8 cellular contexts compared by ENCODE assay signal in the genomic region with DNA sequence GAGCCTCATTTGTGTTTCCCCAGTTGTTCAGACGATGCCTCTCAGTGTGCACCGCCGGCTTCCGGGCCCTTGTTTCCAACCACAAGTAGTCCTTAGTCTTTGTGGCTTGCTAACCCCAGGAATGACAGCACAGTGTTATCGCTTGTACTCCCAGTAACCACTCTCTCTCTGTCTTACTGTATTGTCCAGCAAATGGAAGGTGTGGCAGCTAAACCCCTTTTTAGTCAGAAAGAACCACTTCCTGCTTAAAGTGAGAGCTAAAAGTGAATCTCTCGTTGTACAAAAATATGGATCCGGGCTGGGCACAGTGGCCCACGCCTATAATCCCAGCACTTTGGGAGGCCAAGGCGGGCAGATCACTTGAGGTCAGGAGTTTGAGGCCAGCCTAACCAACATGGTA.
DNase-seq lines count a peak whose midpoint lies in the region; ATAC-seq and TF ChIP-seq lines count a peak whose summit lies in the region.

No MANE protein-coding gene starts in this region.

- no peak overlapping the region for H3K27ac ChIP-seq in OCI-LY7 (ENCODE audit: low read depth, low read length, poor library complexity, severe bottlenecking)
- no peak overlapping the region for H3K27ac ChIP-seq in vagina

- H4K20me1 ChIP-seq in OCI-LY7 (ENCODE audit: insufficient read depth, low read length), result no peaks in the 10 kb centered on the region

- TF ChIP-seq CTCF in astrocyte of the spinal cord (IDR thresholded peaks at IDR 0.05; ENCODE audit: low read depth, low read length), result no peak
- TF ChIP-seq CTCF in OCI-LY7 (conservative IDR thresholded peaks at IDR 0.05; ENCODE audit: low read length), result no peak
- no peak for TF ChIP-seq CTCF in vagina (IDR thresholded peaks at IDR 0.05)

- H3K4me2 ChIP-seq in OCI-LY7 (ENCODE audit: low read length), result no peak overlapping the region

- H3K9me2 ChIP-seq in OCI-LY7 (ENCODE audit: insufficient read depth, low read length), result no peaks in the 10 kb centered on the region

- in situ Hi-C loops in astrocyte of the spinal cord (cut with HindIII; ENCODE audit: low sequenced_read_pairs), result no loop called here

- H3K36me3 ChIP-seq in OCI-LY7 (ENCODE audit: insufficient read depth, low read length) (no peaks in the 10 kb centered on the region), vagina (no peaks in the 10 kb centered on the region)

- H2AFZ ChIP-seq in OCI-LY7 (ENCODE audit: low read length), result no peak overlapping the region

- CTCF ChIA-PET in OCI-LY7 (lab: Charles Lee; ENCODE audit: unreplicated experiment), result no interaction called here

- no TSS peak for BruUV-seq in OCI-LY7 (replicated peaks; lab: Mats Ljungman, UMichigan)

- DNase-seq in T-helper 22 cell (ENCODE audit: low read depth) (peak; percentile 31), astrocyte of the spinal cord (ENCODE audit: low read depth, low spot score) (peak; percentile 77), OCI-LY7 (ENCODE audit: low spot score) (no peak), vagina (ENCODE audit: extremely low spot score in 2 of 2) (no peak), cerebellar nuclear complex (lab: John Stamatoyannopoulos, UW) (no peak)
- DNase-seq in stimulated activated naive CD4-positive, alpha-beta T cell (lab: John Stamatoyannopoulos, UW), result peak in 4 of 6 experiments; percentile 3 to 71 (median 28)

- H3K4me3 ChIP-seq in astrocyte of the spinal cord (ENCODE audit: low read depth, low read length) (no peak overlapping the region), OCI-LY7 (ENCODE audit: low read depth, low read length, poor library complexity, severe bottlenecking) (no peak overlapping the region), vagina (no peak overlapping the region)

- peak; percentile 70 for ATAC-seq in GM18505 (IDR thresholded peaks at IDR 0.05; ENCODE audit: unreplicated experiment)
- ATAC-seq in HG02938 (IDR thresholded peaks at IDR 0.05; ENCODE audit: unreplicated experiment), result peak; percentile 65

- no peaks in the 10 kb centered on the region for H3K9me3 ChIP-seq in OCI-LY7 (ENCODE audit: low read length)
- H3K9me3 ChIP-seq in vagina, result no peaks in the 10 kb centered on the region

- H3K4me1 ChIP-seq in OCI-LY7 (ENCODE audit: insufficient read depth, low read length, poor library complexity, severe bottlenecking) (peaks cover 8% of the 10 kb centered on the region), vagina (peaks cover 18% of the 10 kb centered on the region)

- intact Hi-C loops in OCI-LY7 (cut with micrococcal nuclease; ENCODE audit: unreplicated experiment) (no loop called here), vagina (cut with DNase I) (no loop called here)

- no peaks in the 10 kb centered on the region for H3K27me3 ChIP-seq in vagina

- no peaks in the 10 kb centered on the region for H3K79me2 ChIP-seq in OCI-LY7 (ENCODE audit: insufficient read depth, low read depth, low read length)

- TF ChIP-seq POLR2A in GM18505 (IDR thresholded peaks at IDR 0.05; ENCODE audit: borderline replicate concordance, extremely low read depth, insufficient read depth, insufficient read length) (no peak), vagina (IDR thresholded peaks at IDR 0.05) (no peak)

- POLR2A ChIA-PET in OCI-LY7 (lab: Charles Lee), result interaction anchor here (0.8 kb wide), 1 partner anchor 73 kb away, joined by 4 read pairs; no protein-coding TSS in a partner anchor

Comparison
In these comparisons a context has a peak if more than half of its experiments do, and no peak if none do; other contexts are left out.
1. DNase-seq: peak in T-helper 22 cell (single experiment), astrocyte of the spinal cord (single experiment) and stimulated activated naive CD4-positive, alpha-beta T cell (4 of 6); none in OCI-LY7 (single experiment), vagina (0 of 2) and cerebellar nuclear complex (0 of 2).